Comparison of ENCODE assay signal across 20 cellular contexts in genomic region chr14:69241577-69241976, GRCh38. TPM values are rescaled to one million over a fixed set of nuclear protein-coding genes. Genes with fewer than 3 reads are reported as not detected.
A peak's percentile ranks its signal among the peaks of the same experiment; 100 is the strongest.
DNase-seq lines count a peak whose midpoint lies in the region; ATAC-seq, FAIRE-seq and TF ChIP-seq lines count a peak whose summit lies in the region.
"Had no signal": no experiment of that assay in that cellular context is flagged by ENCODE, and none has a peak within 500 bp of the region (broad histone marks: within the 10 kb centered on the region; RNA-seq: fewer than 3 reads in every experiment).

No MANE protein-coding gene starts in this region.

- in situ Hi-C loops in HepG2 (cut with HindIII; ENCODE audit: extremely low pct_ligation_motif_present, low pct_unique_long_range_greater_than_20kb), result loop anchor here (5.0 kb wide), 1 partner anchor 106 kb away; no protein-coding TSS in a partner anchor

- H3K4me1 ChIP-seq in HepG2 (ENCODE audit: insufficient read depth, low read length) (no peaks in the 10 kb centered on the region), right lobe of liver (no peaks in the 10 kb centered on the region)

- H3K79me2 ChIP-seq in HepG2 (ENCODE audit: insufficient read depth, low read length), result no peaks in the 10 kb centered on the region

- no peak for TF ChIP-seq CTCF in HepG2 (CRISPR knock-in tag; IDR thresholded peaks at IDR 0.05)
- TF ChIP-seq CTCF in right lobe of liver (IDR thresholded peaks at IDR 0.05), result no peak
- TF ChIP-seq CTCF in VCaP (conservative IDR thresholded peaks at IDR 0.05), result no peak
- no peak for TF ChIP-seq CTCF in fibroblast of the aortic adventitia (IDR thresholded peaks at IDR 0.05; ENCODE audit: insufficient read depth, low read length)

- BruUV-seq in HepG2 (replicated peaks; lab: Mats Ljungman, UMichigan), result TSS peak; percentile 39

- H3K9ac ChIP-seq in HepG2 (ENCODE audit: insufficient read depth, low read depth, low read length), result no peak overlapping the region
- H3K9ac ChIP-seq: KMS-11 had no signal

- WGBS in HepG2 (ENCODE audit: low lambda C conversion rate), result 93% methylated on average over 2 of the region's 2 CpGs
- 77% methylated on average over 2 of the region's 2 CpGs for WGBS in right lobe of liver (ENCODE audit: insufficient coverage, low coverage, low lambda C conversion rate, missing lambda C conversion rate)

- H3K4me2 ChIP-seq in HepG2 (ENCODE audit: low read depth, low read length), result no peak overlapping the region
- H3K4me2 ChIP-seq: KMS-11 had no signal

- H2AFZ ChIP-seq in HepG2 (ENCODE audit: low read length), result no peak overlapping the region

- no peak for TF ChIP-seq RAD21 in HepG2 (CRISPR knock-in tag; IDR thresholded peaks at IDR 0.05)

- TF ChIP-seq POLR2A in HepG2 (IDR thresholded peaks at IDR 0.05; ENCODE audit: insufficient read depth in 1 of 2, low read depth in 2 of 2, low read length in 2 of 2), result no peak
- TF ChIP-seq POLR2A in right lobe of liver (IDR thresholded peaks at IDR 0.05), result no peak

- intact Hi-C loops in HepG2 (cut with micrococcal nuclease; ENCODE audit: unreplicated experiment), result loop anchor here (5.0 kb wide), 1 partner anchor 236 kb away; no protein-coding TSS in a partner anchor
- intact Hi-C loops in right lobe of liver (cut with DNase I), result loop anchor here in 1 of 2 donors (5.0 kb wide), 1 partner anchor 221 kb away; no protein-coding TSS in a partner anchor

- DNase-seq in HepG2 (ENCODE audit: low spot score) (no peak), right lobe of liver (no peak), fibroblast of the aortic adventitia (ENCODE audit: low read depth) (peak; percentile 35), globus pallidus (ENCODE audit: low spot score) (no peak), glomerular visceral epithelial cell (ENCODE audit: extremely low spot score) (no peak), NCI-H146 (lab: John Stamatoyannopoulos, UW) (no peak)
- no peak for DNase-seq in stimulated activated CD4-positive, alpha-beta T cell treated with anti-CD3 and anti-CD28 coated beads, Interleukin-4, amount 100 ng/mL, for 4 hours
- DNase-seq: C1 segment of cervical spinal cord, DMS79, NCI-H1417, NCI-H187 treated with DMSO at 0.1 percent for 48 hours, NCI-H2227 treated with DMSO at 0.1 percent for 48 hours, NCI-H524, NCI-H82, OCI-M1, SIG-M5 had no signal

- peaks cover 4 to 30% of the 10 kb centered on the region in 2 experiments; a peak in 4 of 5 replicates for H3K36me3 ChIP-seq in HepG2 (replicated peaks in 1 of 2; ENCODE audit: control insufficient read depth in 1 of 2, insufficient read depth in 2 of 2, low read length in 2 of 2)
- peaks cover 0 to 24% (median 5%) of the 10 kb centered on the region in 4 donors for H3K36me3 ChIP-seq in right lobe of liver

- TF ChIP-seq EP300 in HepG2 (IDR thresholded peaks at IDR 0.05; ENCODE audit: low read depth in 2 of 2, low read length in 2 of 2) (no peak), HepG2 (CRISPR knock-in tag; IDR thresholded peaks at IDR 0.05; ENCODE audit: borderline replicate concordance) (no peak)

- H3K27ac ChIP-seq in HepG2 (ENCODE audit: extremely low read length, insufficient read depth, low read length), result no peak overlapping the region
- H3K27ac ChIP-seq in right lobe of liver, result no peak overlapping the region
- H3K27ac ChIP-seq in VCaP, result peak overlapping the region; percentile 54
- H3K27ac ChIP-seq: KMS-11 had no signal

- H3K27me3 ChIP-seq in HepG2 (ENCODE audit: control insufficient read depth in 1 of 2, insufficient read depth in 2 of 2, low read length in 2 of 2) (no peaks in the 10 kb centered on the region), right lobe of liver (no peaks in the 10 kb centered on the region)

- no peak overlapping the region for H3K4me3 ChIP-seq in HepG2 (replicated peaks in 1 of 3; ENCODE audit: insufficient read depth in 1 of 3, low read depth in 2 of 3, low read length in 3 of 3)
- no peak overlapping the region for H3K4me3 ChIP-seq in right lobe of liver
- H3K4me3 ChIP-seq in fibroblast of the aortic adventitia (ENCODE audit: low read depth, low read length), result no peak overlapping the region

- FAIRE-seq in HepG2 (lab: Jason Lieb, UNC), result no peak
- FAIRE-seq: A204.1, H1 had no signal

- POLR2A ChIA-PET in HepG2 (lab: Yijun Ruan, JAX), result no interaction called here

- H4K20me1 ChIP-seq in HepG2 (ENCODE audit: insufficient read depth, low read length), result no peaks in the 10 kb centered on the region

- no peaks in the 10 kb centered on the region for H3K9me3 ChIP-seq in HepG2 (ENCODE audit: low read length)
- H3K9me3 ChIP-seq in right lobe of liver, result no peaks in the 10 kb centered on the region

- CTCF ChIA-PET in HepG2 (lab: Yijun Ruan, JAX; ENCODE audit: low intra/inter-chr PET ratio, low total read pairs), result interaction anchor here (0.8 to 2.6 kb wide), 3 partner anchors 105 to 219 kb away, joined by 3 to 12 read pairs (median 11); no protein-coding TSS in a partner anchor

- ATAC-seq in HepG2 (no peak), right lobe of liver (no peak)

TF ChIP-seq in HepG2, 621 proteins besides CTCF, POLR2A, EP300 and RAD21 (continues in another document):
- TF ChIP-seq NAIF1 (CRISPR knock-in tag; IDR thresholded peaks at IDR 0.05; ENCODE audit: borderline replicate concordance) (no peak), KLF12 (CRISPR knock-in tag; IDR thresholded peaks at IDR 0.05; ENCODE audit: borderline replicate concordance) (no peak), ZNF234 (CRISPR knock-in tag; conservative IDR thresholded peaks at IDR 0.05) (no peak), ZZZ3 (CRISPR knock-in tag; IDR thresholded peaks at IDR 0.05; ENCODE audit: borderline replicate concordance) (no peak), BORCS8-MEF2B (CRISPR knock-in tag; IDR thresholded peaks at IDR 0.05) (no peak), ATF7-NPFF (CRISPR knock-in tag; IDR thresholded peaks at IDR 0.05; ENCODE audit: low read depth) (no peak), BCL6 (CRISPR knock-in tag; IDR thresholded peaks at IDR 0.05) (no peak), JARID2 (CRISPR knock-in tag; IDR thresholded peaks at IDR 0.05; ENCODE audit: insufficient replicate concordance) (no peak), ZNF772 (CRISPR knock-in tag; IDR thresholded peaks at IDR 0.05) (no peak), ZNF766 (CRISPR knock-in tag; IDR thresholded peaks at IDR 0.05; ENCODE audit: borderline replicate concordance) (no peak)

RNA-seq across cellular contexts. Expression of gene GALNT16, which starts 18.4 kb away (rescaled TPM):
- total RNA-seq in HepG2 (2016; rRNA removed; fragmentation: Illumina TruSeq; extraction: Trizol), result 0.36 and 0.82 TPM in 2 replicates
- total RNA-seq in HepG2 (2016; cell fraction: cytosol; rRNA removed; fragmentation: Illumina TruSeq; extraction: Trizol; ENCODE audit: low read depth), result 0.10 and 0.18 TPM in 2 replicates
- 0.40 and 1.1 TPM in 2 replicates for total RNA-seq in HepG2 (2016; cell fraction: insoluble cytoplasmic fraction; rRNA removed; fragmentation: Illumina TruSeq; extraction: Trizol)
- 0.28 and 0.68 TPM in 2 replicates for total RNA-seq in HepG2 (2016; cell fraction: membrane; rRNA removed; fragmentation: Illumina TruSeq; extraction: Trizol)
- 1.3 and 1.6 TPM in 2 replicates for total RNA-seq in HepG2 (2016; cell fraction: nucleus; rRNA removed; fragmentation: Illumina TruSeq; extraction: Trizol)
- polyA plus RNA-seq in HepG2 (2011; rRNA removed), result 0.54 and 0.55 TPM in 2 replicates
- 0.42 and 0.63 TPM in 2 replicates for polyA plus RNA-seq in HepG2 (2011; cell fraction: cytosol; rRNA removed)
- 0.72 and 0.73 TPM in 2 replicates for polyA plus RNA-seq in HepG2 (2011; cell fraction: nucleus; rRNA removed)
- 0.20 and 0.39 TPM in 2 replicates for polyA plus RNA-seq in HepG2 (2012)
- polyA plus RNA-seq in HepG2 (2016; cell fraction: cytosol; fragmentation: Illumina TruSeq; extraction: Trizol; ENCODE audit: low read depth), result 0.09 and 0.34 TPM in 2 replicates
- 0.35 and 0.51 TPM in 2 replicates for polyA plus RNA-seq in HepG2 (2016; cell fraction: insoluble cytoplasmic fraction; fragmentation: Illumina TruSeq; extraction: Trizol; ENCODE audit: low read depth)
- 0.32 and 0.44 TPM in 2 replicates for polyA plus RNA-seq in HepG2 (2016; cell fraction: membrane; fragmentation: Illumina TruSeq; extraction: Trizol; ENCODE audit: low read depth)
- 2.8 and 3.3 TPM in 2 replicates for polyA plus RNA-seq in HepG2 (2016; cell fraction: nucleus; fragmentation: Illumina TruSeq; extraction: Trizol; ENCODE audit: insufficient read depth, low read depth)
- polyA minus RNA-seq in HepG2 (2011; rRNA and poly(A)+ RNA removed; ENCODE audit: low replicate concordance), result 0.90 TPM in 1 of 2 replicates, not detected in the other
- polyA minus RNA-seq in HepG2 (2011; cell fraction: cytosol; rRNA and poly(A)+ RNA removed), result 0.30 and 0.44 TPM in 2 replicates
- 0.13 TPM in 1 of 2 replicates, not detected in the other for polyA minus RNA-seq in HepG2 (2011; cell fraction: nucleus; rRNA and poly(A)+ RNA removed)
- total RNA-seq in right lobe of liver, result 1 to 10 TPM in 3 of 6 experiments, under 1 TPM in 3; 0.37 to 1.7 (median 0.94) TPM
- 1.6 and 4.6 TPM in 2 replicates for total RNA-seq in fibroblast of the aortic adventitia (ENCODE audit: low replicate concordance)

RNA-seq across cellular contexts. Expression of gene EXD2, which starts 50.3 kb away (rescaled TPM):
- 8.8 and 15.1 TPM in 2 replicates for total RNA-seq in HepG2 (2016; rRNA removed; fragmentation: Illumina TruSeq; extraction: Trizol)
- total RNA-seq in HepG2 (2016; cell fraction: cytosol; rRNA removed; fragmentation: Illumina TruSeq; extraction: Trizol; ENCODE audit: low read depth), result 2.9 and 3.0 TPM in 2 replicates
- 8.7 and 15.8 TPM in 2 replicates for total RNA-seq in HepG2 (2016; cell fraction: insoluble cytoplasmic fraction; rRNA removed; fragmentation: Illumina TruSeq; extraction: Trizol)
- total RNA-seq in HepG2 (2016; cell fraction: membrane; rRNA removed; fragmentation: Illumina TruSeq; extraction: Trizol), result 4.0 and 5.4 TPM in 2 replicates
- 13.7 and 15.0 TPM in 2 replicates for total RNA-seq in HepG2 (2016; cell fraction: nucleus; rRNA removed; fragmentation: Illumina TruSeq; extraction: Trizol)
- polyA plus RNA-seq in HepG2 (2011; rRNA removed), result 9.5 and 10.8 TPM in 2 replicates
- polyA plus RNA-seq in HepG2 (2011; cell fraction: cytosol; rRNA removed), result 6.8 and 9.2 TPM in 2 replicates
- polyA plus RNA-seq in HepG2 (2011; cell fraction: nucleus; rRNA removed), result 9.2 and 11.8 TPM in 2 replicates
- 9.4 and 11.0 TPM in 2 replicates for polyA plus RNA-seq in HepG2 (2012)
- 0.63 and 0.70 TPM in 2 replicates for polyA plus RNA-seq in HepG2 (2016; cell fraction: cytosol; fragmentation: Illumina TruSeq; extraction: Trizol; ENCODE audit: low read depth)
- polyA plus RNA-seq in HepG2 (2016; cell fraction: insoluble cytoplasmic fraction; fragmentation: Illumina TruSeq; extraction: Trizol; ENCODE audit: low read depth), result 6.5 and 6.9 TPM in 2 replicates
- 2.1 and 2.3 TPM in 2 replicates for polyA plus RNA-seq in HepG2 (2016; cell fraction: membrane; fragmentation: Illumina TruSeq; extraction: Trizol; ENCODE audit: low read depth)
- polyA plus RNA-seq in HepG2 (2016; cell fraction: nucleus; fragmentation: Illumina TruSeq; extraction: Trizol; ENCODE audit: insufficient read depth, low read depth), result 15.3 and 17.3 TPM in 2 replicates
- 10.3 and 14.0 TPM in 2 replicates for polyA minus RNA-seq in HepG2 (2011; rRNA and poly(A)+ RNA removed; ENCODE audit: low replicate concordance)
- 6.9 and 7.7 TPM in 2 replicates for polyA minus RNA-seq in HepG2 (2011; cell fraction: cytosol; rRNA and poly(A)+ RNA removed)
- polyA minus RNA-seq in HepG2 (2011; cell fraction: nucleus; rRNA and poly(A)+ RNA removed), result 10.8 and 11.7 TPM in 2 replicates
- 10 to 100 TPM in 1 of 6 experiments, 1 to 10 TPM in 5; 7.4 to 10.4 (median 8.2) TPM for total RNA-seq in right lobe of liver
- 10.8 and 12.1 TPM in 2 replicates for total RNA-seq in fibroblast of the aortic adventitia (ENCODE audit: low replicate concordance)
